Comparison of ENCODE assay signal across 7 cellular contexts in the genomic region with DNA sequence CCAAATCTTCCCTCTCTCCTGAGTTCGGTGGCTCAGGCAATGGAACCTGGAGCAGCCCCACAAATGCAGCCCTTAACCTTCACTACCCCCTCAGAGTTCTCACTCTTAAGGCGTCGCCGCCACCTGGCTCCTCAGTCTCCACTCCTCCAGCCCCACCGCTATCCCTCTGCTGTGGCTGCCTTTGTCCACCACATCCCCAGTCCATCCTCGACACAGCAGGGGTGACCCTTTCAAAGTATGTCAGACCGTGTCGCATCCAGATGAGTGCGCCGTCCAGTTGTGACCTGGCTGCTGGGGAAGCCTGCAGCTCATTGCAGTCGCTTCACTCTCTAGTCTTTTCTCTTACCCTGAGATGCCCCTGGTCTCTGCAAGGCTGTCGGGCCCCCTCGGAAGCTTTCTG. TPM values are rescaled to one million over a fixed set of nuclear protein-coding genes. Genes with fewer than 3 reads are reported as not detected.
A peak's percentile ranks its signal among the peaks of the same experiment; 100 is the strongest.
DNase-seq lines count a peak whose midpoint lies in the region; ATAC-seq, FAIRE-seq and TF ChIP-seq lines count a peak whose summit lies in the region.

No MANE protein-coding gene starts in this region.

- no peak overlapping the region for H3K23ac ChIP-seq in H9 (ENCODE audit: insufficient read length, low read depth, low read length)

- peak overlapping the region; percentile 41 for H2BK12ac ChIP-seq in H9 (ENCODE audit: insufficient read length, low read depth, low read length)

- H3K27ac Mint-ChIP-seq in H9 = peak overlapping the region; percentile 71 to 95 (median 92); a peak in 5 of 7 replicates

- peaks cover 1% of the 10 kb centered on the region; the same call in 1 of the 2 replicates for H3K27me3 Mint-ChIP-seq in H9 (ENCODE audit: low read depth)

- no peak overlapping the region for H3K4ac ChIP-seq in H9 (ENCODE audit: low read depth, low read length)

- peak overlapping the region; percentile 60 for H3K4me3 ChIP-seq in RWPE2 (ENCODE audit: severe bottlenecking)
- H3K4me3 ChIP-seq in fibroblast of the aortic adventitia (ENCODE audit: low read depth, low read length) = peak overlapping the region; percentile 96
- H3K4me3 ChIP-seq in skeletal muscle tissue (ENCODE audit: low read length in 3 of 3) = peak overlapping the region; percentile 89 to 94 (median 94)

- no peak for TF ChIP-seq CTCF in H9 (conservative IDR thresholded peaks at IDR 0.05)
- no peak for TF ChIP-seq CTCF in RWPE2 (IDR thresholded peaks at IDR 0.05; ENCODE audit: poor library complexity, severe bottlenecking)
- no peak for TF ChIP-seq CTCF in fibroblast of the aortic adventitia (IDR thresholded peaks at IDR 0.05; ENCODE audit: insufficient read depth, low read length)

- no peak overlapping the region for H3K56ac ChIP-seq in H9 (ENCODE audit: insufficient read length, low read depth, low read length)

- peaks cover 5 to 24% (median 21%) of the 10 kb centered on the region in 3 experiments for H3K36me3 Mint-ChIP-seq in H9 (ENCODE audit: insufficient read depth in 1 of 3, low read depth in 3 of 3)

- H3K9ac ChIP-seq in H9 (ENCODE audit: extremely low read depth, insufficient read length, low read length) (peak overlapping the region; percentile 53), skeletal muscle tissue (ENCODE audit: low read depth in 1 of 3, low read length in 3 of 3) (peak overlapping the region; percentile 84 to 93 (median 89))

- H2BK5ac ChIP-seq in H9 (ENCODE audit: insufficient read length, low read length) = no peak overlapping the region

- peaks cover 36 to 50% of the 10 kb centered on the region in 2 experiments for H3K4me1 Mint-ChIP-seq in H9

- no peak overlapping the region for H2BK20ac ChIP-seq in H9 (ENCODE audit: low read depth, low read length, poor library complexity, severe bottlenecking)

- peaks cover 5% of the 10 kb centered on the region; the same call in 1 of the 2 replicates for H3K79me2 ChIP-seq in H9 (ENCODE audit: insufficient read depth, low read length)

- no peak overlapping the region; the same call in 1 of the 2 replicates for H3K14ac ChIP-seq in H9 (ENCODE audit: insufficient read depth, low read length)

- peak overlapping the region; percentile 98 to 99 for H3K4me3 Mint-ChIP-seq in H9

- no peaks in the 10 kb centered on the region for H3K9me3 ChIP-seq in H9 (ENCODE audit: control insufficient read depth, low read depth, low read length)
- no peaks in the 10 kb centered on the region for H3K9me3 ChIP-seq in RWPE2 (ENCODE audit: severe bottlenecking)
- no peaks in the 10 kb centered on the region for H3K9me3 ChIP-seq in skeletal muscle tissue (ENCODE audit: control insufficient read depth in 3 of 3, low read length in 3 of 3)

- peaks cover 5% of the 10 kb centered on the region for H4K20me1 ChIP-seq in H9 (ENCODE audit: control insufficient read depth, insufficient read depth, insufficient read length)

- no peaks in the 10 kb centered on the region for H3K79me1 ChIP-seq in H9 (ENCODE audit: insufficient read depth, low read depth, low read length, poor library complexity, severe bottlenecking)

- no peak overlapping the region for H4K8ac ChIP-seq in H9 (replicated peaks; ENCODE audit: insufficient read length, low read depth, low read length)

- FAIRE-seq in RCC 7860 (lab: Jason Lieb, UNC) = no peak
- no peak for FAIRE-seq in urothelium cell line (lab: Jason Lieb, UNC)

- no peak for DNase-seq in H9
- DNase-seq in RWPE2 (ENCODE audit: low spot score) = no peak
- no peak for DNase-seq in fibroblast of the aortic adventitia (ENCODE audit: low read depth)
- DNase-seq in RCC 7860 (ENCODE audit: low spot score) = no peak
- DNase-seq in urothelium cell line (ENCODE audit: low spot score) = no peak

- H3K4me2 ChIP-seq in H9 (ENCODE audit: insufficient read depth, insufficient read length, low read length) = peak overlapping the region; percentile 90

- ATAC-seq in RWPE2 (ENCODE audit: low read depth) = no peak; the same call in 2 of the 3 replicates
- ATAC-seq in HG03280 (IDR thresholded peaks at IDR 0.05; ENCODE audit: unreplicated experiment) = no peak

- H3K36me3 ChIP-seq in RWPE2 (ENCODE audit: low read depth) (peaks cover 13% of the 10 kb centered on the region), skeletal muscle tissue (ENCODE audit: control insufficient read depth in 3 of 3, insufficient read depth in 3 of 3, low read length in 3 of 3) (peaks cover 2 to 9% (median 4%) of the 10 kb centered on the region in 3 donors)

- H2BK15ac ChIP-seq in H9 (ENCODE audit: low read depth, low read length) = no peak overlapping the region

- no peak overlapping the region for H3K18ac ChIP-seq in H9 (ENCODE audit: insufficient read length, low read depth, low read length)

- no CpG with 5 or more reads among the region's 13 CpGs for whole genome bisulfite sequencing in H9 (ENCODE audit: extremely low coverage, insufficient read length, low lambda C conversion rate)

- no peak overlapping the region for H2BK120ac ChIP-seq in H9 (ENCODE audit: low read depth, low read length, poor library complexity, severe bottlenecking)

- no peak overlapping the region for H3T11ph ChIP-seq in H9 (ENCODE audit: low read length)

- no peak overlapping the region for H2AK5ac ChIP-seq in H9 (ENCODE audit: insufficient read length, low read length)

- H3K27ac ChIP-seq in H9 (ENCODE audit: insufficient read length, low read depth, low read length) (no peak overlapping the region), RWPE2 (ENCODE audit: poor library complexity, severe bottlenecking) (no peak overlapping the region), skeletal muscle tissue (ENCODE audit: low read depth, low read length) (peak overlapping the region; percentile 12)

- peaks cover 9% of the 10 kb centered on the region for H3K23me2 ChIP-seq in H9 (ENCODE audit: insufficient read length, low read depth, low read length, poor library complexity, severe bottlenecking)

- H3K4me1 ChIP-seq in H9 (ENCODE audit: insufficient read depth, low read length) = peaks cover 5% of the 10 kb centered on the region; the same call in 1 of the 2 replicates
- no peaks in the 10 kb centered on the region for H3K4me1 ChIP-seq in RWPE2 (ENCODE audit: insufficient read depth, poor library complexity, severe bottlenecking)
- H3K4me1 ChIP-seq in skeletal muscle tissue (ENCODE audit: control insufficient read depth in 3 of 3, insufficient read depth in 3 of 3, low read length in 3 of 3) = peaks cover 53 to 68% (median 57%) of the 10 kb centered on the region in 3 donors

- no peak overlapping the region for H4K91ac ChIP-seq in H9 (ENCODE audit: insufficient read length, low read depth, low read length)

- H3K9me3 Mint-ChIP-seq in H9 = no peaks in the 10 kb centered on the region

- H3K27me3 ChIP-seq in H9 (ENCODE audit: insufficient read depth, low read length) (no peaks in the 10 kb centered on the region), RWPE2 (ENCODE audit: insufficient read depth, poor library complexity, severe bottlenecking) (no peaks in the 10 kb centered on the region), skeletal muscle tissue (ENCODE audit: control insufficient read depth in 3 of 3, insufficient read depth in 3 of 3, low read length in 3 of 3) (no peaks in the 10 kb centered on the region)

- no peak overlapping the region for H2AFZ ChIP-seq in H9 (ENCODE audit: low read length)

- H4K5ac ChIP-seq in H9 (ENCODE audit: insufficient read length, low read depth, low read length) = no peak overlapping the region

RNA-seq across cellular contexts. Expression of gene SPPL2B, which starts 1.0 kb away (rescaled TPM):
- total RNA-seq in H9 (2021) = 69.4 and 73.7 TPM in 2 replicates
- total RNA-seq in fibroblast of the aortic adventitia (ENCODE audit: low replicate concordance) = 24.6 and 47.2 TPM in 2 replicates
- 11.0 TPM for total RNA-seq in skeletal muscle tissue

RNA-seq across cellular contexts. Expression of gene LSM7, which starts 1.1 kb away (rescaled TPM):
- total RNA-seq in H9 (2021) (187 and 202 TPM in 2 replicates), fibroblast of the aortic adventitia (ENCODE audit: low replicate concordance) (108 and 130 TPM in 2 replicates), skeletal muscle tissue (49.1 TPM)

RNA-seq across cellular contexts. Expression of gene LINGO3, which starts 21.6 kb away (rescaled TPM):
- total RNA-seq in H9 (2021) (0.28 and 0.61 TPM in 2 replicates), fibroblast of the aortic adventitia (ENCODE audit: low replicate concordance) (not detected in 2 replicates), skeletal muscle tissue (not detected)

RNA-seq across cellular contexts. Expression of gene TMPRSS9, which starts 30.5 kb away (rescaled TPM):
- total RNA-seq in H9 (2021) (0.24 and 0.33 TPM in 2 replicates), fibroblast of the aortic adventitia (ENCODE audit: low replicate concordance) (not detected in 2 replicates), skeletal muscle tissue (under 0.01 TPM)

RNA-seq across cellular contexts. Expression of gene PEAK3, which starts 47.6 kb away (rescaled TPM):
- total RNA-seq in H9 (2021) (not detected in 2 replicates), fibroblast of the aortic adventitia (ENCODE audit: low replicate concordance) (not detected in 2 replicates), skeletal muscle tissue (not detected)
